Comparison of ENCODE assay signal across 13 cellular contexts in the genomic region with DNA sequence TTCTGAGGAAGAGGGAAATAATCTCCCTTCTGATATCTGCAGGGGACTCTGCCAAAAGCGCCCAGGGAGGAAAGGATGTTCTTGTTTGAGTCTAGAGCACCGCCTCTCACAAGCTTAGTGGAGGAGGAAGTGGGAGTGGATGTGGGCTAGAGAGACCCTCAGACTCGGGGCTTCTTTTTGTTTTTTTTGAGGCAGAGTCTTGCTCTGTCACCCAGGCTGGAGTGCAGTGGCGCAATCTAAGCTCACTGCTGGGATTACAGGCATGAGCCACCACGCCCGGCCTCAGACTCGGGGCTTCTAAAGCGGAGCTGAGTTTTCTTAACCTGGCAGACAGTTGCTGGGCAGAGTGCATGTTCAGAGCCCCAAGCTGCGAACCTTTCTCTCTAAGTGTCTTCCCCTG.
"Had no signal": no experiment of that assay in that cellular context is flagged by ENCODE, and none has a peak within 500 bp of the region (broad histone marks: within the 10 kb centered on the region; RNA-seq: fewer than 3 reads in every experiment).

No MANE protein-coding gene starts in this region.

- H2AFZ ChIP-seq: parathyroid adenoma had no signal

- H3K9me3 Mint-ChIP-seq: activated T-cell treated with anti-CD3 and anti-CD28 coated beads, Interleukin-2, amount 50 U/mL, for 4 hours had no signal

- H3K9ac ChIP-seq: parathyroid adenoma had no signal

- H3K9me3 ChIP-seq: uterus had no signal

- H3K4me1 ChIP-seq: parathyroid adenoma, uterus had no signal

- ATAC-seq: activated CD8-positive, alpha-beta memory T cell treated with anti-CD3 and anti-CD28 coated beads, Interleukin-2, amount 10 ng/mL, durations not matched to agents 7 days and 5 days; activated T-cell treated with anti-CD3 and anti-CD28 coated beads, Interleukin-2, amount 50 U/mL, for 4 hours had no signal

- H3K27ac Mint-ChIP-seq: activated CD8-positive, alpha-beta memory T cell treated with anti-CD3 and anti-CD28 coated beads, Interleukin-2, amount 10 ng/mL, durations not matched to agents 7 days and 5 days; activated naive CD8-positive, alpha-beta T cell had no signal

- DNase-seq: activated CD4-positive, alpha-beta T cell treated with anti-CD3 and anti-CD28 coated beads, Interleukin-2, amount 50 U/mL, for 4 hours; activated CD4-positive, CD25-positive, alpha-beta regulatory T cell treated with anti-CD3 and anti-CD28 coated beads, Interleukin-2, amount 50 U/mL, for 72 hours; activated CD8-positive, alpha-beta memory T cell treated with anti-CD3 and anti-CD28 coated beads, Interleukin-2, amount 10 ng/mL, durations not matched to agents 7 days and 5 days; activated effector memory CD4-positive, alpha-beta T cell treated with anti-CD3 and anti-CD28 coated beads, Interleukin-2, amount 50 U/mL, for 16 hours; activated T-cell treated with anti-CD3 and anti-CD28 coated beads, Interleukin-2, amount 50 U/mL, for 4 hours; amygdala; dermis blood vessel endothelial cell; hippocampal formation; mesendoderm; uterus had no signal

- H3K4me3 ChIP-seq: uterus had no signal

- H3K36me3 Mint-ChIP-seq: activated CD8-positive, alpha-beta memory T cell treated with anti-CD3 and anti-CD28 coated beads, Interleukin-2, amount 10 ng/mL, durations not matched to agents 7 days and 5 days; activated naive CD8-positive, alpha-beta T cell; brain had no signal

- H3K27me3 ChIP-seq: uterus had no signal

- H3K4me3 Mint-ChIP-seq: activated CD8-positive, alpha-beta memory T cell treated with anti-CD3 and anti-CD28 coated beads, Interleukin-2, amount 10 ng/mL, durations not matched to agents 7 days and 5 days; activated naive CD8-positive, alpha-beta T cell; activated T-cell treated with anti-CD3 and anti-CD28 coated beads, Interleukin-2, amount 50 U/mL, for 4 hours; brain had no signal

- H3K79me2 ChIP-seq: parathyroid adenoma had no signal

- H3K4me1 Mint-ChIP-seq: activated CD8-positive, alpha-beta memory T cell treated with anti-CD3 and anti-CD28 coated beads, Interleukin-2, amount 10 ng/mL, durations not matched to agents 7 days and 5 days had no signal

- H3K27ac ChIP-seq: parathyroid adenoma, uterus had no signal

- H3K36me3 ChIP-seq: uterus had no signal
